In genomic region chr5:39373797-39374196, GRCh38 we compare ENCODE assay signal across 21 cellular contexts. TPM values are rescaled to one million over a fixed set of nuclear protein-coding genes. Genes with fewer than 3 reads are reported as not detected.
"Had no signal": no experiment of that assay in that cellular context is flagged by ENCODE, and none has a peak within 500 bp of the region (broad histone marks: within the 10 kb centered on the region; RNA-seq: fewer than 3 reads in every experiment).

No MANE protein-coding gene starts in this region.

- ATAC-seq: activated naive CD8-positive, alpha-beta T cell treated with anti-CD3 and anti-CD28 coated beads, Interleukin-2, amount 50 U/mL, for 24 hours; left cardiac atrium; naive thymus-derived CD8-positive, alpha-beta T cell had no signal

- H3K36me3 Mint-ChIP-seq: activated naive CD4-positive, alpha-beta T cell treated with anti-CD3 and anti-CD28 coated beads, Interleukin-2, amount 10 ng/mL, durations not matched to agents 7 days and 5 days; memory B cell; naive thymus-derived CD8-positive, alpha-beta T cell had no signal

- H3K9me3 ChIP-seq: thyroid gland had no signal

- H3K27me3 Mint-ChIP-seq: central memory CD8-positive, alpha-beta T cell; naive thymus-derived CD8-positive, alpha-beta T cell had no signal

- H3K9me3 Mint-ChIP-seq: activated CD4-positive, alpha-beta T cell treated with anti-CD3 and anti-CD28 coated beads, Interleukin-2, amount 10 ng/mL, durations not matched to agents 7 days and 5 days; activated naive CD4-positive, alpha-beta T cell treated with anti-CD3 and anti-CD28 coated beads, Interleukin-2, amount 10 ng/mL, durations not matched to agents 7 days and 5 days; activated naive CD8-positive, alpha-beta T cell treated with anti-CD3 and anti-CD28 coated beads, Interleukin-2, amount 50 U/mL, for 24 hours; central memory CD8-positive, alpha-beta T cell; memory B cell; naive thymus-derived CD8-positive, alpha-beta T cell had no signal

- H3K27ac ChIP-seq: brain microvascular endothelial cell, coronary artery, thyroid gland had no signal

- DNase-seq: activated CD4-positive, alpha-beta T cell treated with anti-CD3 and anti-CD28 coated beads, Interleukin-2, amount 10 ng/mL, durations not matched to agents 7 days and 5 days; activated CD8-positive, alpha-beta memory T cell treated with anti-CD3 and anti-CD28 coated beads, Interleukin-2, amount 50 U/mL, for 48 hours; activated effector memory CD4-positive, alpha-beta T cell treated with Interleukin-2 at 50 U/mL for 16 hours; activated naive CD4-positive, alpha-beta T cell treated with anti-CD3 and anti-CD28 coated beads, Interleukin-2, amount 10 ng/mL, durations not matched to agents 7 days and 5 days; activated naive CD8-positive, alpha-beta T cell treated with anti-CD3 and anti-CD28 coated beads, Interleukin-2, amount 50 U/mL, for 24 hours; activated T-cell treated with anti-CD3 and anti-CD28 coated beads, Interleukin-2, amount 50 U/mL, for 48 hours; anterior cingulate cortex; brain microvascular endothelial cell; head of caudate nucleus; left cardiac atrium; naive thymus-derived CD8-positive, alpha-beta T cell; stimulated activated CD4-positive, alpha-beta T cell treated with anti-CD3 and anti-CD28 coated beads, Interleukin-12 subunit alpha, Interleukin-12 subunit beta, amount 100 ng/mL, for 4 hours; stimulated activated CD4-positive, alpha-beta T cell treated with anti-CD3 and anti-CD28 coated beads, Interleukin-1b, Interleukin-23, amount 100 ng/mL, for 48 hours; stimulated activated CD8-positive, alpha-beta memory T cell treated with anti-CD3 and anti-CD28 coated beads, Interleukin-4, amount 100 ng/mL, for 48 hours; stimulated activated naive CD4-positive, alpha-beta T cell; T-helper 1 cell; T-helper 9 cell; thyroid gland had no signal

- H3K4me3 ChIP-seq: coronary artery, thyroid gland had no signal

- H3K4me1 Mint-ChIP-seq: activated naive CD4-positive, alpha-beta T cell treated with anti-CD3 and anti-CD28 coated beads, Interleukin-2, amount 10 ng/mL, durations not matched to agents 7 days and 5 days; memory B cell had no signal

- H3K4me3 Mint-ChIP-seq: activated CD4-positive, alpha-beta T cell treated with anti-CD3 and anti-CD28 coated beads, Interleukin-2, amount 10 ng/mL, durations not matched to agents 7 days and 5 days; activated naive CD4-positive, alpha-beta T cell treated with anti-CD3 and anti-CD28 coated beads, Interleukin-2, amount 10 ng/mL, durations not matched to agents 7 days and 5 days; activated naive CD8-positive, alpha-beta T cell treated with anti-CD3 and anti-CD28 coated beads, Interleukin-2, amount 50 U/mL, for 24 hours; central memory CD8-positive, alpha-beta T cell; memory B cell; naive thymus-derived CD8-positive, alpha-beta T cell had no signal

- H3K27ac Mint-ChIP-seq: activated CD4-positive, alpha-beta T cell treated with anti-CD3 and anti-CD28 coated beads, Interleukin-2, amount 10 ng/mL, durations not matched to agents 7 days and 5 days; activated naive CD4-positive, alpha-beta T cell treated with anti-CD3 and anti-CD28 coated beads, Interleukin-2, amount 10 ng/mL, durations not matched to agents 7 days and 5 days; activated naive CD8-positive, alpha-beta T cell treated with anti-CD3 and anti-CD28 coated beads, Interleukin-2, amount 50 U/mL, for 24 hours; memory B cell; naive thymus-derived CD8-positive, alpha-beta T cell had no signal

- H3K27me3 ChIP-seq: brain microvascular endothelial cell, thyroid gland had no signal

RNA-seq across cellular contexts. Expression of gene C9, which starts 9.5 kb away (rescaled TPM):
- total RNA-seq: activated CD4-positive, alpha-beta T cell treated with anti-CD3 and anti-CD28 coated beads, Interleukin-2, amount 10 ng/mL, durations not matched to agents 7 days and 5 days; left cardiac atrium; naive thymus-derived CD8-positive, alpha-beta T cell; thyroid gland had no signal

RNA-seq across cellular contexts. Expression of gene DAB2, which starts 51.0 kb away (rescaled TPM):
- total RNA-seq: activated CD4-positive, alpha-beta T cell treated with anti-CD3 and anti-CD28 coated beads, Interleukin-2, amount 10 ng/mL, durations not matched to agents 7 days and 5 days had no signal
